Comparison of ENCODE assay signal across 9 cellular contexts in the genomic region with DNA sequence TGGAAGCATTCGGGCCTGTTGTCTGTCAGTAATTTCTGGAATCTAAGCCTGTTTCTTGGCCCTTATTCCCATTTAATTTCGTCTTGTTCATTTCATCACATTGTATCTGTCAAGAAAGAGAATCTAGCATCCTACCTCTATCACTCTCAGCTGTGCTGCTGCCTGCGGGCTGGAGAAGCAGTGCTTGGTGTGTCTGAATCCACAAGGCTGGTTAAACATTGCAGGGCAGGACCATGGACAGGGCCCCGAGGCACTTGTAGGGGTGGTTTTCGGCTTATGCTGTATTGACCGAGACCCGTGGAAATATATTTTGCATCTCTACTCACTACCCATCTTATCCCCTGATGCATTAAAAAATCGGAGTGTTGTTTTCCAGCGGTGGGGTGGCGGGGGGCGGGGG. TPM values are rescaled to one million over a fixed set of nuclear protein-coding genes. Genes with fewer than 3 reads are reported as not detected.
DNase-seq lines count a peak whose midpoint lies in the region; ATAC-seq and TF ChIP-seq lines count a peak whose summit lies in the region.
"Had no signal": no experiment of that assay in that cellular context is flagged by ENCODE, and none has a peak within 500 bp of the region (broad histone marks: within the 10 kb centered on the region; RNA-seq: fewer than 3 reads in every experiment).

No MANE protein-coding gene starts in this region.

- H2AFZ ChIP-seq in PC-3 (ENCODE audit: low read length), result no peak overlapping the region

- H3K9me3 ChIP-seq in PC-3 (ENCODE audit: low read length), result no peaks in the 10 kb centered on the region

- no peak overlapping the region for H3K4me3 ChIP-seq in PC-3 (ENCODE audit: low read length)

- TF ChIP-seq CTCF in PC-3 (conservative IDR thresholded peaks at IDR 0.05; ENCODE audit: low read depth, low read length), result no peak
- TF ChIP-seq CTCF in brain (conservative IDR thresholded peaks at IDR 0.05), result no peak

- peak overlapping the region; percentile 75 to 85 (median 77) for H3K4me3 Mint-ChIP-seq in brain
- H3K4me3 Mint-ChIP-seq: stimulated activated naive CD8-positive, alpha-beta T cell treated with anti-CD3 and anti-CD28 coated beads, Interleukin-15, Interleukin-2, amounts not matched to agents 100 ng/mL and 50 ng/mL, for 24 hours had no signal

- no TSS peak for BruUV-seq in PC-3 (replicated peaks; lab: Mats Ljungman, UMichigan)

- CTCF ChIA-PET in PC-3 (lab: Charles Lee), result no interaction called here

- H3K36me3 Mint-ChIP-seq in brain, result no peaks in the 10 kb centered on the region

- no peak overlapping the region for H3K4me2 ChIP-seq in PC-3 (ENCODE audit: low read length)

- peaks cover 7% of the 10 kb centered on the region for H3K27me3 Mint-ChIP-seq in brain

- DNase-seq in GM04504 (ENCODE audit: low read depth) (peak; percentile 30), PC-3 (peak; percentile 44), left colon (peak in 1 of 2 donors; percentile 70), stromal cell of bone marrow (ENCODE audit: low read depth) (peak; percentile 61), D341Med (ENCODE audit: low spot score) (no peak), NCI-H2227 treated with DMSO at 0.1 percent for 48 hours (lab: John Stamatoyannopoulos, UW) (no peak)

- peaks cover 36% of the 10 kb centered on the region for H3K4me1 Mint-ChIP-seq in brain

- peaks cover 0 to 3% (median 0%) of the 10 kb centered on the region in 5 experiments for H3K9me3 Mint-ChIP-seq in brain
- H3K9me3 Mint-ChIP-seq: stimulated activated naive CD8-positive, alpha-beta T cell treated with anti-CD3 and anti-CD28 coated beads, Interleukin-15, Interleukin-2, amounts not matched to agents 100 ng/mL and 50 ng/mL, for 24 hours had no signal

- H3K9me2 ChIP-seq in PC-3 (replicated peaks; ENCODE audit: low read length), result no peaks in the 10 kb centered on the region

- 0 out of 2 replicates have a peak, but pooled peaks have one; percentile 31 for ATAC-seq in PC-3
- ATAC-seq in left colon, result peak; percentile 62
- no peak for ATAC-seq in HG03378 (IDR thresholded peaks at IDR 0.05; ENCODE audit: unreplicated experiment)

- intact Hi-C loops in PC-3 (cut with micrococcal nuclease) (no loop called here), left colon (cut with DNase I, micrococcal nuclease) (no loop called here)

- H3K36me3 ChIP-seq in PC-3 (ENCODE audit: low read depth, low read length), result no peaks in the 10 kb centered on the region

- H3K27me3 ChIP-seq in PC-3 (ENCODE audit: low read length), result no peaks in the 10 kb centered on the region; the same call in 1 of the 2 replicates

- no peak overlapping the region for H3K27ac ChIP-seq in PC-3 (ENCODE audit: low read length)

- H3K4me1 ChIP-seq in PC-3 (ENCODE audit: insufficient read depth, low read length), result no peaks in the 10 kb centered on the region

- H3K9ac ChIP-seq in PC-3 (ENCODE audit: low read length), result no peak overlapping the region

- H3F3A ChIP-seq in PC-3 (ENCODE audit: low read length, unreplicated experiment), result no peaks in the 10 kb centered on the region

- peak overlapping the region; percentile 35 to 84 (median 50) for H3K27ac Mint-ChIP-seq in brain
- H3K27ac Mint-ChIP-seq: stimulated activated naive CD8-positive, alpha-beta T cell treated with anti-CD3 and anti-CD28 coated beads, Interleukin-15, Interleukin-2, amounts not matched to agents 100 ng/mL and 50 ng/mL, for 24 hours had no signal

- H4K20me1 ChIP-seq in PC-3 (ENCODE audit: low read length), result no peaks in the 10 kb centered on the region

- H3K79me2 ChIP-seq in PC-3 (ENCODE audit: low read length), result no peaks in the 10 kb centered on the region

- POLR2A ChIA-PET in PC-3 (lab: Charles Lee; ENCODE audit: unreplicated experiment), result no interaction called here

RNA-seq across cellular contexts. Expression of gene RAB11FIP4, which starts 3.1 kb away (rescaled TPM):
- 4.2 and 4.5 TPM in 2 replicates for total RNA-seq in PC-3 (2014; rRNA removed)
- polyA plus RNA-seq in brain (ENCODE audit: insufficient read depth, low read depth, low replicate concordance), result 49.1 TPM
- 10 to 100 TPM; 42.5 to 46.9 TPM for total RNA-seq in left colon

Comparison
In these comparisons a context has a peak if more than half of its experiments do, and no peak if none do; other contexts are left out.
1. DNase-seq: peak in GM04504 (single experiment), PC-3 (single experiment) and stromal cell of bone marrow (single experiment); none in D341Med (single experiment) and NCI-H2227 treated with DMSO at 0.1 percent for 48 hours (single experiment).